ENCODE assay signal across 11 cellular contexts in the genomic region with DNA sequence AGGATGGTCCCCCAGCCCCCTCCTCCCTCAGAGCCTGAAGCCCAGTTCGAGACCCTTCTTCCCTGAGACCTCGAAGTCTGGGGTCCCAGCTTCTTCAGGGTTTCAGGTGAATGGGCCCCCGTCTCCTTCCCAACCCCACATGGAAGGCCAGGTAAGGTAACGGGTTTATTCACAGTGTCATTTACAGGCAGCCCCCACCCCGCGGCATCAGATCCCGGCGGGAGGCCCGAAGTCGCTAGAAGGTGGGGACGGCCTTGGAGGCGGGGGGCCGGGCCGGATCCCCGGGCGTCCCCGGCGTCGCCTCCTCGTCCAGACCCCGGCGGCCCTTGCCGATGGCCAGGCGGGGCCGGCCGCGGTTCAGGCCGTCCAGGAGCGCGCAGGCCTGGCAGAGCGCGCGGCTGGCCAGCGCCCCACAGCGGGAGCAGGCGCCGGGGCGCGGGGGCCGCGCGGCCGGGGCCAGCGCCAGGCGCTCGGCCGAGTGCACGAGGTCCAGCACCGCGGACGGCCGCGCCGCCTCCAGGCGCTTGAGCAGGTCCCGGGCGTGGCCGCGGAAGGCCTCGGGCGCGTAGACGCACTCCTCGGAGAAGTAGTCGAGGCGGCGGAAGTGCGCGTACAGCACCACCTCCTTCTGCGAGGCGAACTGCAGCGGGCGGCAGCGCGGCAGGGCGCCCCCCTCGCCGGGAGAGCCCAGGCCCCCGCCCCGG. TPM values are rescaled to one million over a fixed set of nuclear protein-coding genes. Genes with fewer than 3 reads are reported as not detected.
DNase-seq lines count a peak whose midpoint lies in the region; ATAC-seq and TF ChIP-seq lines count a peak whose summit lies in the region.
"Had no signal": no experiment of that assay in that cellular context is flagged by ENCODE, and none has a peak within 500 bp of the region (broad histone marks: within the 10 kb centered on the region; RNA-seq: fewer than 3 reads in every experiment).

No MANE protein-coding gene starts in this region.

- H3K27ac Mint-ChIP-seq in CD8-positive, alpha-beta memory T cell, result no peak overlapping the region
- no peak overlapping the region for H3K27ac Mint-ChIP-seq in activated T-cell treated with anti-CD3 and anti-CD28 coated beads, Interleukin-2, amount 50 U/mL, for 24 hours

- H3F3A ChIP-seq in smooth muscle cell (ENCODE audit: low read depth), result peaks cover 3% of the 10 kb centered on the region

- no peaks in the 10 kb centered on the region for H3K27me3 ChIP-seq in CD8-positive, alpha-beta memory T cell (ENCODE audit: insufficient read depth, low read length, poor library complexity, severe bottlenecking)
- H3K27me3 ChIP-seq in gastroesophageal sphincter (no peaks in the 10 kb centered on the region), ovary (no peaks in the 10 kb centered on the region), smooth muscle cell (ENCODE audit: low read depth) (no peaks in the 10 kb centered on the region)

- no peak overlapping the region for H3K4me2 ChIP-seq in smooth muscle cell

- peak; percentile 69 for ATAC-seq in gastroesophageal sphincter

- H3K36me3 Mint-ChIP-seq in CD8-positive, alpha-beta memory T cell, result peaks cover 2 to 62% (median 5%) of the 10 kb centered on the region in 3 donors
- H3K36me3 Mint-ChIP-seq in activated T-cell treated with anti-CD3 and anti-CD28 coated beads, Interleukin-2, amount 50 U/mL, for 24 hours (ENCODE audit: low read depth), result peaks cover 80% of the 10 kb centered on the region

- H3K36me3 ChIP-seq in CD8-positive, alpha-beta memory T cell (ENCODE audit: insufficient read depth, low read length), result peaks cover 6% of the 10 kb centered on the region
- H3K36me3 ChIP-seq in gastroesophageal sphincter (peaks cover 0 to 57% of the 10 kb centered on the region in 2 donors), ovary (no peaks in the 10 kb centered on the region), smooth muscle cell (ENCODE audit: low read depth) (no peaks in the 10 kb centered on the region)

- no peaks in the 10 kb centered on the region for H3K79me2 ChIP-seq in smooth muscle cell (ENCODE audit: low read depth)

- TF ChIP-seq EP300 in gastroesophageal sphincter (IDR thresholded peaks at IDR 0.05) (no peak), ovary (IDR thresholded peaks at IDR 0.05) (no peak)

- H3K9me3 Mint-ChIP-seq in CD8-positive, alpha-beta memory T cell, result no peaks in the 10 kb centered on the region
- no peaks in the 10 kb centered on the region for H3K9me3 Mint-ChIP-seq in activated T-cell treated with anti-CD3 and anti-CD28 coated beads, Interleukin-2, amount 50 U/mL, for 24 hours

- no peak overlapping the region for H3K4me3 ChIP-seq in CD8-positive, alpha-beta memory T cell (ENCODE audit: low read length)
- peak overlapping the region in 1 of 2 donors; percentile 36 for H3K4me3 ChIP-seq in gastroesophageal sphincter
- H3K4me3 ChIP-seq in ovary, result no peak overlapping the region
- no peak overlapping the region for H3K4me3 ChIP-seq in smooth muscle cell

- H3K9ac ChIP-seq in smooth muscle cell (ENCODE audit: low read depth), result no peak overlapping the region

- POLR2A ChIA-PET in CD8-positive, alpha-beta memory T cell (lab: Charles Lee), result no interaction called here

- no peak overlapping the region for H3K27ac ChIP-seq in CD8-positive, alpha-beta memory T cell (ENCODE audit: low read depth, low read length)
- H3K27ac ChIP-seq in gastroesophageal sphincter (peak overlapping the region in 1 of 4 donors; percentile 66), ovary (peak overlapping the region in 1 of 2 donors; percentile 34), smooth muscle cell (ENCODE audit: low read depth) (no peak overlapping the region)
- H3K27ac ChIP-seq: C4-2B had no signal

- peaks cover 35 to 44% (median 42%) of the 10 kb centered on the region in 3 donors for H3K4me1 Mint-ChIP-seq in CD8-positive, alpha-beta memory T cell
- H3K4me1 Mint-ChIP-seq in activated T-cell treated with anti-CD3 and anti-CD28 coated beads, Interleukin-2, amount 50 U/mL, for 24 hours (ENCODE audit: low read depth), result peaks cover 40% of the 10 kb centered on the region

- TF ChIP-seq POLR2A in gastroesophageal sphincter (IDR thresholded peaks at IDR 0.05), result peak in 1 of 2 donors; percentile 10
- TF ChIP-seq POLR2A in ovary (IDR thresholded peaks at IDR 0.05), result no peak

- no peaks in the 10 kb centered on the region for H3K27me3 Mint-ChIP-seq in CD8-positive, alpha-beta memory T cell
- no peaks in the 10 kb centered on the region for H3K27me3 Mint-ChIP-seq in activated T-cell treated with anti-CD3 and anti-CD28 coated beads, Interleukin-2, amount 50 U/mL, for 24 hours

- CTCF ChIA-PET in CD8-positive, alpha-beta memory T cell (lab: Charles Lee), result no interaction called here

- TF ChIP-seq CTCF in gastroesophageal sphincter (IDR thresholded peaks at IDR 0.05), result peak in 3 of 4 experiments; percentile 24 to 48 (median 28)
- peak in 1 of 3 donors; percentile 10 for TF ChIP-seq CTCF in ovary (IDR thresholded peaks at IDR 0.05)
- TF ChIP-seq CTCF in smooth muscle cell (IDR thresholded peaks at IDR 0.05; ENCODE audit: borderline replicate concordance, insufficient read depth, poor library complexity, severe bottlenecking), result no peak

- no peaks in the 10 kb centered on the region for H3K9me3 ChIP-seq in CD8-positive, alpha-beta memory T cell (ENCODE audit: low read length)
- H3K9me3 ChIP-seq in gastroesophageal sphincter (no peaks in the 10 kb centered on the region), ovary (no peaks in the 10 kb centered on the region), smooth muscle cell (replicated peaks; ENCODE audit: low read depth) (no peaks in the 10 kb centered on the region)

- peak overlapping the region in 2 of 7 donors; percentile 27 to 41 for H3K4me3 Mint-ChIP-seq in CD8-positive, alpha-beta memory T cell
- peak overlapping the region; percentile 62 for H3K4me3 Mint-ChIP-seq in activated T-cell treated with anti-CD3 and anti-CD28 coated beads, Interleukin-2, amount 50 U/mL, for 24 hours

- peaks cover 70% of the 10 kb centered on the region for H4K20me1 ChIP-seq in smooth muscle cell (ENCODE audit: low read depth)

- peaks cover 13% of the 10 kb centered on the region for H3K4me1 ChIP-seq in CD8-positive, alpha-beta memory T cell (ENCODE audit: insufficient read depth, low read length)
- H3K4me1 ChIP-seq in gastroesophageal sphincter, result peaks cover 0 to 12% (median 0%) of the 10 kb centered on the region in 3 donors
- H3K4me1 ChIP-seq in ovary (ENCODE audit: insufficient read depth), result peaks cover 17% of the 10 kb centered on the region
- no peaks in the 10 kb centered on the region for H3K4me1 ChIP-seq in smooth muscle cell (ENCODE audit: low read depth)

- intact Hi-C loops in ovary (cut with DNase I), result loop anchor here in 2 of 4 donors (5.0 to 10.0 kb wide), 3 partner anchors 74 to 171 kb away; no protein-coding TSS in a partner anchor

- H2AFZ ChIP-seq in smooth muscle cell (ENCODE audit: low read depth), result no peak overlapping the region

- DNase-seq in CD8-positive, alpha-beta memory T cell, result peak; percentile 12 to 67 (median 27)
- peak; percentile 58 for DNase-seq in activated T-cell treated with anti-CD3 and anti-CD28 coated beads, Interleukin-2, amount 50 U/mL, for 24 hours
- peak; percentile 43 to 76 (median 56) for DNase-seq in ovary
- DNase-seq in NCI-H1105 treated with DMSO at 0.1 percent for 48 hours (lab: John Stamatoyannopoulos, UW), result no peak
- no peak for DNase-seq in KG1 (lab: John Stamatoyannopoulos, UW)
- DNase-seq in ureter (ENCODE audit: low spot score), result no peak
- no peak for DNase-seq in smooth muscle cell (lab: John Stamatoyannopoulos, UW; ENCODE audit: unreplicated experiment)
- DNase-seq: NCI-H446, occipital lobe had no signal

- WGBS in gastroesophageal sphincter (ENCODE audit: low coverage in 1 of 2), 2 donors, result no CpG with 5 or more reads among the region's 80 CpGs
- 56 to 64% (median 63%) methylated on average over 78 to 80 of the region's 80 CpGs for WGBS in ovary, 3 donors
- WGBS in smooth muscle cell (ENCODE audit: low lambda C conversion rate), result 57% methylated on average over 58 of the region's 80 CpGs

RNA-seq across cellular contexts. Expression of a gene that starts 9.7 kb away (rescaled TPM):
- total RNA-seq in CD8-positive, alpha-beta memory T cell, result 10 to 100 TPM; 11.0 to 13.4 TPM
- 8.8 TPM for polyA plus RNA-seq in CD8-positive, alpha-beta memory T cell
- total RNA-seq in gastroesophageal sphincter (10 to 100 TPM in 3 of 4 donors, 1 to 10 TPM in 1; 9.8 to 12.8 (median 11.4) TPM), ovary (10 to 100 TPM in 6 of 7 donors, 1 to 10 TPM in 1; 10.0 to 17.2 (median 13.2) TPM), ureter (5.3 TPM), smooth muscle cell (4.7 and 5.1 TPM in 2 replicates)
- polyA plus RNA-seq in ovary (1 to 10 TPM; 1.1 to 3.6 TPM), smooth muscle cell (9.8 and 11.2 TPM in 2 replicates)

RNA-seq across cellular contexts. Expression of a gene that starts 15.8 kb away (rescaled TPM):
- total RNA-seq in CD8-positive, alpha-beta memory T cell, result under 1 TPM; 0.26 to 0.31 TPM
- not detected for polyA plus RNA-seq in CD8-positive, alpha-beta memory T cell
- total RNA-seq in gastroesophageal sphincter (not detected), ovary (1 to 10 TPM in 1 of 7 donors, under 1 TPM in 2, not detected in 4; 0.30 to 1.5 (median 0.34) TPM), ureter (not detected), smooth muscle cell (5.5 and 12.3 TPM in 2 replicates)
- polyA plus RNA-seq in ovary (under 1 TPM in 1 of 2 donors, not detected in 1; 0.10 TPM), smooth muscle cell (2.0 and 7.7 TPM in 2 replicates)
- total RNA-seq: occipital lobe had no signal

RNA-seq across cellular contexts. Expression of a gene that starts 26.2 kb away (rescaled TPM):
- total RNA-seq in CD8-positive, alpha-beta memory T cell, result under 1 TPM; 0.46 to 0.93 TPM
- polyA plus RNA-seq in CD8-positive, alpha-beta memory T cell, result 3.6 TPM
- total RNA-seq in gastroesophageal sphincter (1 to 10 TPM in 3 of 4 donors, under 1 TPM in 1; 0.62 to 9.2 (median 4.0) TPM), ovary (10 to 100 TPM in 1 of 7 donors, 1 to 10 TPM in 6; 1.7 to 10.4 (median 3.1) TPM), ureter (3.2 TPM), smooth muscle cell (not detected in 2 replicates)
- polyA plus RNA-seq in ovary (1 to 10 TPM; 2.5 TPM), smooth muscle cell (not detected in 2 replicates)

RNA-seq across cellular contexts. Expression of a gene that starts 33.6 kb away (rescaled TPM):
- not detected for total RNA-seq in CD8-positive, alpha-beta memory T cell
- polyA plus RNA-seq in CD8-positive, alpha-beta memory T cell, result not detected
- total RNA-seq in gastroesophageal sphincter (1 to 10 TPM in 3 of 4 donors, not detected in 1; 1.3 to 6.1 (median 5.1) TPM), ovary (under 1 TPM in 3 of 7 donors, not detected in 4; 0.50 to 0.77 (median 0.69) TPM), ureter (not detected), smooth muscle cell (0.72 and 1.6 TPM in 2 replicates)
- polyA plus RNA-seq in ovary (1 to 10 TPM in 1 of 2 donors, under 1 TPM in 1; 0.33 to 1.2 TPM), smooth muscle cell (0.19 and 1.3 TPM in 2 replicates)
- total RNA-seq: occipital lobe had no signal

RNA-seq across cellular contexts. Expression of a gene that starts 43.6 kb away (rescaled TPM):
- total RNA-seq in CD8-positive, alpha-beta memory T cell, result under 1 TPM; 0.42 to 0.46 TPM
- 2.5 TPM for polyA plus RNA-seq in CD8-positive, alpha-beta memory T cell
- 1 to 10 TPM in 2 of 4 donors, under 1 TPM in 1, not detected in 1; 0.46 to 4.4 (median 2.8) TPM for total RNA-seq in gastroesophageal sphincter
- 1 to 10 TPM in 3 of 7 donors, under 1 TPM in 2, not detected in 2; 0.38 to 3.0 (median 1.5) TPM for total RNA-seq in ovary
- polyA plus RNA-seq in ovary, result 1 to 10 TPM in 1 of 2 donors, under 1 TPM in 1; 0.39 to 3.7 TPM
- 2.4 TPM for total RNA-seq in ureter
- total RNA-seq in smooth muscle cell, result not detected in 2 replicates
- not detected in 2 replicates for polyA plus RNA-seq in smooth muscle cell

Comparison
In these comparisons a context has a peak if more than half of its experiments do, and no peak if none do; other contexts are left out.
1. DNase-seq: peak in CD8-positive, alpha-beta memory T cell (5 of 5), activated T-cell treated with anti-CD3 and anti-CD28 coated beads, Interleukin-2, amount 50 U/mL, for 24 hours (single experiment) and ovary (5 of 5); none in NCI-H1105 treated with DMSO at 0.1 percent for 48 hours (single experiment), KG1 (single experiment), ureter (single experiment) and smooth muscle cell (single experiment).